In the genomic region with DNA sequence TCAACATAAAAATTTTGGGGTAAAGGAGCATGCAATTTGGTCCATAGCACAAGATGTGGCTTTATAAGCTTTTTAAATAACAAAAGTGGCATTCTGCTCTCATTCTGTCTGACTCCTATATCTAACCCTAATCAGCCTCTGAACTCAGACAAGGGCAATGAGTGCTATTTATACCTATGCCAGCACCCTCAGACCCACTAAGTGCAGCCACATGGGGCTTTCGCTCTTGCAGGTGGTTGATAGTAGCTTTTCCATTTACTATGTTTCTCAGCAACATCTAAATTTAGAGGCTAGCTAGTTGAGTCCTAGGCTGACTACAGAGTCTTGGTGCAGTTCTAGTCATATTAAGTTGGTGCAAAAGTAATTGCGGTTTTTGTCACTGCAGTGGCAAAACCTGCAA, we compare ENCODE assay signal across 7 cellular contexts.
"Had no signal": no experiment of that assay in that cellular context is flagged by ENCODE, and none has a peak within 500 bp of the region (broad histone marks: within the 10 kb centered on the region; RNA-seq: fewer than 3 reads in every experiment).

No MANE protein-coding gene starts in this region.

- H3K4me3 ChIP-seq: K562 had no signal

- H3K27me3 Mint-ChIP-seq: IgD-negative memory B cell had no signal

- H3K4me3 Mint-ChIP-seq: IgD-negative memory B cell had no signal

- H3K4me1 Mint-ChIP-seq: IgD-negative memory B cell had no signal

- ATAC-seq: HepG2, K562 had no signal

- DNase-seq: IMR-90, KBM-7, KG1 had no signal

- H3K27ac ChIP-seq: HL-60 had no signal

- H3K27ac Mint-ChIP-seq: IgD-negative memory B cell had no signal
